Comparison of ENCODE assay signal across 8 cellular contexts in genomic region chr14:80850197-80850814, GRCh38.
DNase-seq lines count a peak whose midpoint lies in the region; ATAC-seq and TF ChIP-seq lines count a peak whose summit lies in the region.

No MANE protein-coding gene starts in this region.

- TF ChIP-seq CTCF in HEK293 (tag by site-specific recombination; IDR thresholded peaks at IDR 0.05) (no peak), endodermal cell (conservative IDR thresholded peaks at IDR 0.05) (peak; percentile 85), ovary (IDR thresholded peaks at IDR 0.05) (peak in 2 of 3 donors; percentile 14 to 29)

- WGBS in endodermal cell (ENCODE audit: insufficient coverage in 1 of 2, insufficient read length in 1 of 2), 2 experiments: 33 to 44% methylated on average over 2 to 3 of the region's 4 CpGs
- WGBS in ovary, 3 donors: 23 to 25% (median 23%) methylated on average over 4 of the region's 4 CpGs

- TF ChIP-seq POLR2A in ovary (IDR thresholded peaks at IDR 0.05): no peak

- POLR2A ChIA-PET in HEK293 (lab: Yijun Ruan, JAX): no interaction called here

- no peaks in the 10 kb centered on the region for H3K27me3 Mint-ChIP-seq in endodermal cell (ENCODE audit: insufficient read depth)
- H3K27me3 Mint-ChIP-seq in activated T-cell treated with anti-CD3 and anti-CD28 coated beads, Interleukin-2, amount 50 U/mL, for 72 hours (ENCODE audit: low read depth): no peaks in the 10 kb centered on the region

- no peaks in the 10 kb centered on the region for H3K9me3 Mint-ChIP-seq in endodermal cell
- no peaks in the 10 kb centered on the region for H3K9me3 Mint-ChIP-seq in activated T-cell treated with anti-CD3 and anti-CD28 coated beads, Interleukin-2, amount 50 U/mL, for 72 hours

- H3K9me3 ChIP-seq in HEK293 (ENCODE audit: control insufficient read depth, insufficient read depth, low read depth, low read length) (no peaks in the 10 kb centered on the region), endodermal cell (ENCODE audit: control insufficient read depth, low read length) (no peaks in the 10 kb centered on the region), ovary (no peaks in the 10 kb centered on the region)

- H3K4me3 ChIP-seq in HEK293 (ENCODE audit: low read depth, low read length) (no peak overlapping the region), endodermal cell (ENCODE audit: low read length) (no peak overlapping the region), ovary (no peak overlapping the region)

- H3K36me3 ChIP-seq in HEK293 (ENCODE audit: control insufficient read depth in 2 of 2, insufficient read depth in 1 of 2, low read length in 2 of 2) (no peaks in the 10 kb centered on the region), endodermal cell (ENCODE audit: control insufficient read depth, insufficient read depth, low read length) (no peaks in the 10 kb centered on the region), ovary (no peaks in the 10 kb centered on the region)

- H3K27me3 ChIP-seq in endodermal cell (ENCODE audit: control insufficient read depth, insufficient read depth, low read length, poor library complexity, severe bottlenecking) (no peaks in the 10 kb centered on the region), ovary (no peaks in the 10 kb centered on the region)

- DNase-seq in GM04504 (ENCODE audit: low read depth) (peak; percentile 19), NCI-H748 (lab: John Stamatoyannopoulos, UW; ENCODE audit: unreplicated experiment) (peak; percentile 41), endodermal cell (no peak), ovary (no peak), SKM-1 treated with dmso at 0.1 percent for 144 hours (lab: John Stamatoyannopoulos, UW; ENCODE audit: unreplicated experiment) (no peak)
- no peak for DNase-seq in activated T-cell treated with anti-CD3 and anti-CD28 coated beads, Interleukin-2, amount 50 U/mL, for 72 hours
- DNase-seq in activated effector memory CD4-positive, alpha-beta T cell treated with Interleukin-2 at 50 U/mL for 16 hours: no peak

- TF ChIP-seq EP300 in ovary (IDR thresholded peaks at IDR 0.05): no peak

- H3K36me3 Mint-ChIP-seq in endodermal cell (ENCODE audit: low read depth): no peaks in the 10 kb centered on the region
- no peaks in the 10 kb centered on the region for H3K36me3 Mint-ChIP-seq in activated T-cell treated with anti-CD3 and anti-CD28 coated beads, Interleukin-2, amount 50 U/mL, for 72 hours (ENCODE audit: insufficient read depth in 2 of 2)

- no peak overlapping the region for H3K4me3 Mint-ChIP-seq in endodermal cell
- H3K4me3 Mint-ChIP-seq in activated T-cell treated with anti-CD3 and anti-CD28 coated beads, Interleukin-2, amount 50 U/mL, for 72 hours: no peak overlapping the region

- no peak for ATAC-seq in activated T-cell treated with anti-CD3 and anti-CD28 coated beads, Interleukin-2, amount 50 U/mL, for 72 hours (replicated peaks in 1 of 2)

- CTCF ChIA-PET in HEK293 (lab: Yijun Ruan, JAX): interaction anchor here (0.6 to 2.8 kb wide), 12 partner anchors 18 to 1917 kb away, joined by 3 to 16 read pairs (median 3); no protein-coding TSS in a partner anchor

- no peak overlapping the region for H3K9ac ChIP-seq in endodermal cell (ENCODE audit: extremely low read depth, low read length, poor library complexity, severe bottlenecking)

- no peaks in the 10 kb centered on the region for H3K4me1 Mint-ChIP-seq in endodermal cell
- H3K4me1 Mint-ChIP-seq in activated T-cell treated with anti-CD3 and anti-CD28 coated beads, Interleukin-2, amount 50 U/mL, for 72 hours (ENCODE audit: low read depth): no peaks in the 10 kb centered on the region

- intact Hi-C loops in ovary (cut with DNase I): no loop called here

- no peak overlapping the region for H3K27ac ChIP-seq in HEK293 (ENCODE audit: extremely low read depth, low read depth, low read length)
- no peak overlapping the region for H3K27ac ChIP-seq in endodermal cell (ENCODE audit: low read depth, low read length)
- H3K27ac ChIP-seq in ovary: no peak overlapping the region

- no peaks in the 10 kb centered on the region for H3K4me1 ChIP-seq in HEK293 (ENCODE audit: control insufficient read depth, insufficient read depth, low read length)
- H3K4me1 ChIP-seq in endodermal cell (ENCODE audit: control insufficient read depth, insufficient read depth, low read length): no peaks in the 10 kb centered on the region
- H3K4me1 ChIP-seq in ovary (ENCODE audit: insufficient read depth): no peaks in the 10 kb centered on the region

- no peak overlapping the region for H3K27ac Mint-ChIP-seq in endodermal cell
- no peak overlapping the region for H3K27ac Mint-ChIP-seq in activated T-cell treated with anti-CD3 and anti-CD28 coated beads, Interleukin-2, amount 50 U/mL, for 72 hours

TF ChIP-seq in HEK293, 187 proteins besides CTCF, POLR2A, EP300 and RAD21:
- TF ChIP-seq ZNF654 (tag by site-specific recombination; IDR thresholded peaks at IDR 0.05; ENCODE audit: low read depth) (peak; percentile 57), ZNF707 (tag by site-specific recombination; IDR thresholded peaks at IDR 0.05) (no peak)

Comparison
In these comparisons a context has a peak if more than half of its experiments do, and no peak if none do; other contexts are left out.
1. DNase-seq: peak in GM04504 (single experiment) and NCI-H748 (single experiment); none in endodermal cell (single experiment), ovary (0 of 5), SKM-1 treated with dmso at 0.1 percent for 144 hours (single experiment), activated T-cell treated with anti-CD3 and anti-CD28 coated beads, Interleukin-2, amount 50 U/mL, for 72 hours (0 of 2) and activated effector memory CD4-positive, alpha-beta T cell treated with Interleukin-2 at 50 U/mL for 16 hours (single experiment).